ENCODE assay signal across 9 cellular contexts in the genomic region with DNA sequence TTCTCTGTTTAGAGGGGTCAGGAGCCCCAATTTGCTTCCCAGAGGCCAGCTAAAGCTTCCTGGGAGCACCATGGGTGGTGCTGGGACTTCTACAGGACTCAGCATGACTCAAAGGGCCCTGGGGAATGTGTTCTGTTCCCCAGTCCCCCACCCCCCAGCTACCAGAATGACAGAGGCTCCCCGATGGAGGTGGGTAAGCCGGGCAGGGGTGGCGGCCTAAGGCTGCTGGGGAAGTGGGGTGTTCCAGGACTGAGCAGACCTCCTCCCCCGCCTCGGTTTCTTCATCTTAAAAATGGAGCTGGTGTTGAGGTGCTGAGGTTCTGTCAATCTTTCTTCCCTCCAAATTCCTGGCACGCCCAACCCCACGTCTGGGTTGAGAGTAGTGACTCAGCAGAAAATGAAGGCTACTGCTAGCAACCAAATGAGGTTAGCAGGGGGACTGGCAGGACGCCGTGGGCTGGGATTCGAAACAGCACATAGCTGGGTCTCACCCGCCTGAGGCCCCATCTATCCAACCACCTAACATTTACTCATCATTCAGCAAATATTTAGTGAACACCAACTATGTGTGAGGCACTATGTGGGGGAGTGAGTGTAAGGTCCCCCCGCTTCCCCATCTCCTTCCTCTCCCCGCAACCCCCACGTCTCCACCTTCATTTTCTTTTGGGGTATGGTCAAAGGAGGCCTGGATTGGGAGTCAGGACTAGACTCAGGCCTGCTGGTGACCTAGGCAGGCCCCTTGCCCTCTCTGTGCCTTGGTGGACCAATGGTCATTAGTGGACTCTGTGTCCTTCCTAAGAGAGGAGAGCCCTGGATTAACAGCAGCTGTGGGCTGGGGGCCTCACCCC. TPM values are rescaled to one million over a fixed set of nuclear protein-coding genes. Genes with fewer than 3 reads are reported as not detected.
A peak's percentile ranks its signal among the peaks of the same experiment; 100 is the strongest.
DNase-seq lines count a peak whose midpoint lies in the region; ATAC-seq and TF ChIP-seq lines count a peak whose summit lies in the region.
"Had no signal": no experiment of that assay in that cellular context is flagged by ENCODE, and none has a peak within 500 bp of the region (broad histone marks: within the 10 kb centered on the region; RNA-seq: fewer than 3 reads in every experiment).

No MANE protein-coding gene starts in this region.

- peak; percentile 52 for ATAC-seq in activated CD4-positive, alpha-beta T cell treated with anti-CD3 and anti-CD28 coated beads for 36 hours
- ATAC-seq in SK-N-SH treated with all-trans-retinoic acid at 6 μM for 48 hours (peak; percentile 47), GM18511 (IDR thresholded peaks at IDR 0.05; ENCODE audit: unreplicated experiment) (no peak)

- no peak for TF ChIP-seq CTCF in fibroblast of the aortic adventitia (IDR thresholded peaks at IDR 0.05; ENCODE audit: insufficient read depth, low read length)

- intact Hi-C loops in activated CD4-positive, alpha-beta T cell treated with anti-CD3 and anti-CD28 coated beads for 36 hours (cut with DNase I, micrococcal nuclease), result no loop called here

- H3K27me3 Mint-ChIP-seq in activated CD4-positive, alpha-beta T cell treated with anti-CD3 and anti-CD28 coated beads for 36 hours, result peaks cover 23% of the 10 kb centered on the region
- H3K27me3 Mint-ChIP-seq in activated CD4-positive, alpha-beta T cell treated with anti-CD3 and anti-CD28 coated beads, Interleukin-2, amount 10 ng/mL, durations not matched to agents 7 days and 5 days, result peaks cover 26% of the 10 kb centered on the region

- no peaks in the 10 kb centered on the region for H3K36me3 Mint-ChIP-seq in activated CD4-positive, alpha-beta T cell treated with anti-CD3 and anti-CD28 coated beads for 36 hours (ENCODE audit: low read depth)
- peaks cover 2% of the 10 kb centered on the region for H3K36me3 Mint-ChIP-seq in activated CD4-positive, alpha-beta T cell treated with anti-CD3 and anti-CD28 coated beads, Interleukin-2, amount 10 ng/mL, durations not matched to agents 7 days and 5 days (ENCODE audit: low read depth)

- POLR2A ChIA-PET in activated CD4-positive, alpha-beta T cell treated with anti-CD3 and anti-CD28 coated beads for 36 hours (lab: Charles Lee), result no interaction called here
- POLR2A ChIA-PET in activated CD4-positive, alpha-beta T cell treated with anti-CD3 and anti-CD28 coated beads, Interleukin-2, amount 10 ng/mL, durations not matched to agents 7 days and 5 days (lab: Charles Lee), result no interaction called here

- CTCF ChIA-PET in activated CD4-positive, alpha-beta T cell treated with anti-CD3 and anti-CD28 coated beads for 36 hours (lab: Charles Lee), result interaction anchor here (0.6 to 1.0 kb wide), 5 partner anchors 9 to 800 kb away, joined by 3 to 4 read pairs (median 3); no protein-coding TSS in a partner anchor
- CTCF ChIA-PET in activated CD4-positive, alpha-beta T cell treated with anti-CD3 and anti-CD28 coated beads, Interleukin-2, amount 10 ng/mL, durations not matched to agents 7 days and 5 days (lab: Charles Lee), result interaction anchor here (1.0 to 6.9 kb wide), 7 partner anchors 9 to 397 kb away, joined by 3 to 25 read pairs (median 4); no protein-coding TSS in a partner anchor

- peak; percentile 52 for DNase-seq in activated CD4-positive, alpha-beta T cell treated with anti-CD3 and anti-CD28 coated beads for 36 hours
- no peak for DNase-seq in activated CD4-positive, alpha-beta T cell treated with anti-CD3 and anti-CD28 coated beads, Interleukin-2, amount 10 ng/mL, durations not matched to agents 7 days and 5 days
- peak; percentile 90 for DNase-seq in fibroblast of the aortic adventitia (ENCODE audit: low read depth)
- peak; percentile 38 for DNase-seq in pons (ENCODE audit: low spot score)
- no peak for DNase-seq in T-helper 9 cell
- no peak for DNase-seq in activated gamma-delta T cell treated with Interleukin-2 at 50 U/mL for 16 hours
- DNase-seq: activated T-cell treated with anti-CD3 and anti-CD28 coated beads, Interleukin-2, amount 50 U/mL, for 4 hours had no signal

- no peak overlapping the region for H3K4me3 Mint-ChIP-seq in activated CD4-positive, alpha-beta T cell treated with anti-CD3 and anti-CD28 coated beads for 36 hours
- H3K4me3 Mint-ChIP-seq in activated CD4-positive, alpha-beta T cell treated with anti-CD3 and anti-CD28 coated beads, Interleukin-2, amount 10 ng/mL, durations not matched to agents 7 days and 5 days, result no peak overlapping the region
- H3K4me3 Mint-ChIP-seq: activated T-cell treated with anti-CD3 and anti-CD28 coated beads, Interleukin-2, amount 50 U/mL, for 4 hours had no signal

- no peak overlapping the region for H3K4me3 ChIP-seq in fibroblast of the aortic adventitia (ENCODE audit: low read depth, low read length)

- H3K27ac Mint-ChIP-seq in activated CD4-positive, alpha-beta T cell treated with anti-CD3 and anti-CD28 coated beads for 36 hours, result no peak overlapping the region
- no peak overlapping the region for H3K27ac Mint-ChIP-seq in activated CD4-positive, alpha-beta T cell treated with anti-CD3 and anti-CD28 coated beads, Interleukin-2, amount 10 ng/mL, durations not matched to agents 7 days and 5 days

- H3K4me1 Mint-ChIP-seq in activated CD4-positive, alpha-beta T cell treated with anti-CD3 and anti-CD28 coated beads for 36 hours, result peaks cover 23% of the 10 kb centered on the region
- H3K4me1 Mint-ChIP-seq in activated CD4-positive, alpha-beta T cell treated with anti-CD3 and anti-CD28 coated beads, Interleukin-2, amount 10 ng/mL, durations not matched to agents 7 days and 5 days, result peaks cover 24% of the 10 kb centered on the region

- peaks cover 4% of the 10 kb centered on the region for H3K9me3 Mint-ChIP-seq in activated CD4-positive, alpha-beta T cell treated with anti-CD3 and anti-CD28 coated beads for 36 hours (ENCODE audit: low read depth)
- peaks cover 7% of the 10 kb centered on the region for H3K9me3 Mint-ChIP-seq in activated CD4-positive, alpha-beta T cell treated with anti-CD3 and anti-CD28 coated beads, Interleukin-2, amount 10 ng/mL, durations not matched to agents 7 days and 5 days

TF ChIP-seq in SK-N-SH treated with all-trans-retinoic acid at 6 μM for 48 hours, 23 proteins besides CTCF, POLR2A, EP300 and RAD21 (continues in another document):
- TF ChIP-seq PPARA (CRISPR knock-in tag; IDR thresholded peaks at IDR 0.05; ENCODE audit: borderline replicate concordance) (no peak), CREB5 (CRISPR knock-in tag; IDR thresholded peaks at IDR 0.05; ENCODE audit: low read depth) (no peak), ZNF565 (CRISPR knock-in tag; conservative IDR thresholded peaks at IDR 0.05; ENCODE audit: low read depth) (no peak), CSDC2 (CRISPR knock-in tag; IDR thresholded peaks at IDR 0.05) (no peak), ZFP30 (CRISPR knock-in tag; IDR thresholded peaks at IDR 0.05) (no peak), ZNF8 (CRISPR knock-in tag; IDR thresholded peaks at IDR 0.05) (no peak), ESRRG (CRISPR knock-in tag; IDR thresholded peaks at IDR 0.05) (no peak), ZNF70 (CRISPR knock-in tag; IDR thresholded peaks at IDR 0.05) (no peak), ZC3H10 (CRISPR knock-in tag; IDR thresholded peaks at IDR 0.05) (no peak), RARB (CRISPR knock-in tag; IDR thresholded peaks at IDR 0.05) (no peak), ZFP3 (CRISPR knock-in tag; IDR thresholded peaks at IDR 0.05) (no peak), ISL1 (CRISPR knock-in tag; IDR thresholded peaks at IDR 0.05) (no peak), GLIS3 (CRISPR knock-in tag; IDR thresholded peaks at IDR 0.05) (no peak)
- TF ChIP-seq, protein P1, sequence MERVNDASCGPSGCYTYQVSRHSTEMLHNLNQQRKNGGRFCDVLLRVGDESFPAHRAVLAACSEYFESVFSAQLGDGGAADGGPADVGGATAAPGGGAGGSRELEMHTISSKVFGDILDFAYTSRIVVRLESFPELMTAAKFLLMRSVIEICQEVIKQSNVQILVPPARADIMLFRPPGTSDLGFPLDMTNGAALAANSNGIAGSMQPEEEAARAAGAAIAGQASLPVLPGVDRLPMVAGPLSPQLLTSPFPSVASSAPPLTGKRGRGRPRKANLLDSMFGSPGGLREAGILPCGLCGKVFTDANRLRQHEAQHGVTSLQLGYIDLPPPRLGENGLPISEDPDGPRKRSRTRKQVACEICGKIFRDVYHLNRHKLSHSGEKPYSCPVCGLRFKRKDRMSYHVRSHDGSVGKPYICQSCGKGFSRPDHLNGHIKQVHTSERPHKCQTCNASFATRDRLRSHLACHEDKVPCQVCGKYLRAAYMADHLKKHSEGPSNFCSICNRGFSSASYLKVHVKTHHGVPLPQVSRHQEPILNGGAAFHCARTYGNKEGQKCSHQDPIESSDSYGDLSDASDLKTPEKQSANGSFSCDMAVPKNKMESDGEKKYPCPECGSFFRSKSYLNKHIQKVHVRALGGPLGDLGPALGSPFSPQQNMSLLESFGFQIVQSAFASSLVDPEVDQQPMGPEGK (CRISPR knock-in tag; IDR thresholded peaks at IDR 0.05; ENCODE audit: borderline replicate concordance), result no peak

RNA-seq across cellular contexts. Expression of gene C9orf50, which starts 50.2 kb away (rescaled TPM):
- not detected for total RNA-seq in activated CD4-positive, alpha-beta T cell treated with anti-CD3 and anti-CD28 coated beads for 36 hours
- not detected for total RNA-seq in activated CD4-positive, alpha-beta T cell treated with anti-CD3 and anti-CD28 coated beads, Interleukin-2, amount 10 ng/mL, durations not matched to agents 7 days and 5 days
- total RNA-seq in fibroblast of the aortic adventitia (ENCODE audit: low replicate concordance), result 0.98 TPM in 1 of 2 replicates, not detected in the other
- total RNA-seq: activated T-cell treated with anti-CD3 and anti-CD28 coated beads, Interleukin-2, amount 50 U/mL, for 4 hours had no signal

RNA-seq across cellular contexts. Expression of gene NTMT1, which starts 55.3 kb away (rescaled TPM):
- total RNA-seq in activated CD4-positive, alpha-beta T cell treated with anti-CD3 and anti-CD28 coated beads for 36 hours, result 10 to 100 TPM; 50.1 to 69.2 TPM
- 10 to 100 TPM; 28.5 to 33.9 TPM for total RNA-seq in activated CD4-positive, alpha-beta T cell treated with anti-CD3 and anti-CD28 coated beads, Interleukin-2, amount 10 ng/mL, durations not matched to agents 7 days and 5 days
- 9.0 and 27.6 TPM in 2 replicates for total RNA-seq in fibroblast of the aortic adventitia (ENCODE audit: low replicate concordance)

Comparison
In these comparisons a context has a peak if more than half of its experiments do, and no peak if none do; other contexts are left out.
1. DNase-seq: peak in activated CD4-positive, alpha-beta T cell treated with anti-CD3 and anti-CD28 coated beads for 36 hours (single experiment), fibroblast of the aortic adventitia (single experiment) and pons (single experiment); none in activated CD4-positive, alpha-beta T cell treated with anti-CD3 and anti-CD28 coated beads, Interleukin-2, amount 10 ng/mL, durations not matched to agents 7 days and 5 days (single experiment), T-helper 9 cell (single experiment) and activated gamma-delta T cell treated with Interleukin-2 at 50 U/mL for 16 hours (single experiment).